In the genomic region with DNA sequence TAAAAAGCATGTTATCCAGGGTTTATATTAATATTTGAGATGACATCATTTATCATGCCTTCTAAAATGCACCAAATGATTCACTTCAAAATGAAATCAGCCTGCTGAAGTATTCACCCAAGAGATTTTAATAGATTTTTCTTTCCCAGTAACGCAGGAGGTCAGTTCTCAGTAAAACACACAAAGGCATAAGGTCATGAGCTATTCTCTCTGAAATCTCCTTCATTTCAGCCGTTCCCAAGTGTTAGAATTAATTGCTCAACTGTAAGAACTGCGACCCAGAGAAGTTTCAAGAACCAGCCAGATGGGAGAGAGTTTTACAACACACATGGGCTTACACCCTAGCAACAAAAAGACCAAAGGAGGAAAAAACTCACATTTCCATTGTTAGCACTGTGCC, we compare ENCODE assay signal across 19 cellular contexts.
DNase-seq lines count a peak whose midpoint lies in the region; ATAC-seq, FAIRE-seq and TF ChIP-seq lines count a peak whose summit lies in the region.
"Had no signal": no experiment of that assay in that cellular context is flagged by ENCODE, and none has a peak within 500 bp of the region (broad histone marks: within the 10 kb centered on the region; RNA-seq: fewer than 3 reads in every experiment).

No MANE protein-coding gene starts in this region.

- H3K36me3 ChIP-seq in GM23248 (ENCODE audit: low read depth) (no peaks in the 10 kb centered on the region), neural progenitor cell (no peaks in the 10 kb centered on the region)
- H3K36me3 ChIP-seq: BLaER1 treated with 17β-estradiol and CSF1 and Interleukin-3, amounts not matched to agents 10 nM and 100 nM; HAP-1 had no signal

- H4K20me1 ChIP-seq in GM23248 (ENCODE audit: insufficient read depth) (no peaks in the 10 kb centered on the region), neural progenitor cell (ENCODE audit: low read depth) (no peaks in the 10 kb centered on the region)
- H4K20me1 ChIP-seq: BLaER1 treated with 17β-estradiol and CSF1 and Interleukin-3, amounts not matched to agents 10 nM and 100 nM had no signal

- no peak overlapping the region for H3K4me3 Mint-ChIP-seq in neural progenitor cell
- H3K4me3 Mint-ChIP-seq: B cell; CD8-positive, alpha-beta T cell had no signal

- H3F3A ChIP-seq in GM23248 (ENCODE audit: insufficient read depth) = peaks cover 23% of the 10 kb centered on the region
- no peaks in the 10 kb centered on the region for H3F3A ChIP-seq in neural progenitor cell (ENCODE audit: low read depth)

- peak; percentile 97 for FAIRE-seq in D721Med (lab: Jason Lieb, UNC)
- FAIRE-seq: G401.6, GM12891, GM19239 had no signal

- H3K4me2 ChIP-seq in GM23248 (ENCODE audit: unreplicated experiment) = no peak overlapping the region
- H3K4me2 ChIP-seq in neural progenitor cell = no peak overlapping the region

- in situ Hi-C loops in GM23248 (cut with MboI) = no loop called here

- peak overlapping the region; percentile 74 for H3K27ac Mint-ChIP-seq in neural progenitor cell
- H3K27ac Mint-ChIP-seq: B cell; CD8-positive, alpha-beta T cell had no signal

- TF ChIP-seq CTCF in D721Med (IDR thresholded peaks at IDR 0.05; ENCODE audit: insufficient read depth, missing control alignments) = no peak
- no peak for TF ChIP-seq CTCF in neural progenitor cell (IDR thresholded peaks at IDR 0.05)

- no peaks in the 10 kb centered on the region for H3K79me2 ChIP-seq in GM23248 (ENCODE audit: insufficient read depth)
- H3K79me2 ChIP-seq in neural progenitor cell (ENCODE audit: low read depth) = no peaks in the 10 kb centered on the region

- H3K27ac ChIP-seq in GM23248 (no peak overlapping the region), neural progenitor cell (no peak overlapping the region)
- H3K27ac ChIP-seq: BLaER1 treated with 17β-estradiol and CSF1 and Interleukin-3, amounts not matched to agents 10 nM and 100 nM; HL-60 had no signal

- H3K9ac ChIP-seq in GM23248 (no peak overlapping the region), neural progenitor cell (no peak overlapping the region)
- H3K9ac ChIP-seq: BLaER1 treated with 17β-estradiol and CSF1 and Interleukin-3, amounts not matched to agents 10 nM and 100 nM had no signal

- H3K9me3 ChIP-seq in GM23248 (ENCODE audit: low read depth) (no peaks in the 10 kb centered on the region), neural progenitor cell (ENCODE audit: low read depth) (no peaks in the 10 kb centered on the region)
- H3K9me3 ChIP-seq: HAP-1 had no signal

- no peak overlapping the region for H3K4me3 ChIP-seq in GM23248
- no peak overlapping the region for H3K4me3 ChIP-seq in neural progenitor cell
- H3K4me3 ChIP-seq: BLaER1 treated with 17β-estradiol and CSF1 and Interleukin-3, amounts not matched to agents 10 nM and 100 nM; HAP-1 had no signal

- H3K27me3 Mint-ChIP-seq in neural progenitor cell (ENCODE audit: insufficient read depth, low read depth) = peaks cover 2% of the 10 kb centered on the region

- peaks cover 3% of the 10 kb centered on the region for H3K9me3 Mint-ChIP-seq in neural progenitor cell
- H3K9me3 Mint-ChIP-seq: CD8-positive, alpha-beta T cell had no signal

- H3K27me3 ChIP-seq in GM23248 (replicated peaks; ENCODE audit: insufficient read depth) (no peaks in the 10 kb centered on the region), neural progenitor cell (no peaks in the 10 kb centered on the region)
- H3K27me3 ChIP-seq: BLaER1 treated with 17β-estradiol and CSF1 and Interleukin-3, amounts not matched to agents 10 nM and 100 nM had no signal

- H2AFZ ChIP-seq in GM23248 (0 out of 2 replicates have a peak overlapping the region, but pooled peaks have one; percentile 17), neural progenitor cell (replicated peaks) (no peak overlapping the region)

- H3K4me1 ChIP-seq in GM23248 (ENCODE audit: insufficient read depth) (peaks cover 25% of the 10 kb centered on the region), neural progenitor cell (peaks cover 19% of the 10 kb centered on the region)
- H3K4me1 ChIP-seq: HAP-1 had no signal

- ATAC-seq in HG02571 (IDR thresholded peaks at IDR 0.05; ENCODE audit: unreplicated experiment) = no peak
- ATAC-seq: CD8-positive, alpha-beta T cell had no signal

- H3K9me2 ChIP-seq in GM23248 (ENCODE audit: insufficient read depth) = no peaks in the 10 kb centered on the region

- H3K4me1 Mint-ChIP-seq in neural progenitor cell = peaks cover 35% of the 10 kb centered on the region
- H3K4me1 Mint-ChIP-seq: B cell had no signal

- H3K36me3 Mint-ChIP-seq in neural progenitor cell = no peaks in the 10 kb centered on the region
- H3K36me3 Mint-ChIP-seq: CD8-positive, alpha-beta T cell had no signal

- DNase-seq in D721Med (ENCODE audit: insufficient read length, low spot score) = no peak
- DNase-seq in GM23248 = no peak
- DNase-seq in NCI-H69 (lab: John Stamatoyannopoulos, UW) = peak; percentile 25
- no peak for DNase-seq in neural progenitor cell (ENCODE audit: low spot score)
- DNase-seq in LoVo (ENCODE audit: low spot score) = no peak
- DNase-seq: Calu3; CD8-positive, alpha-beta T cell; DMS 273 treated with DMSO at 0.1 percent for 48 hours; DMS53; DND-41; IMR-90 had no signal

- WGBS in GM23248 (ENCODE audit: low coverage in 1 of 2, low lambda C conversion rate in 2 of 2, missing lambda C conversion rate in 2 of 2), 2 experiments = 31 to 51% methylated on average over 3 of the region's 3 CpGs
